In the genomic region with DNA sequence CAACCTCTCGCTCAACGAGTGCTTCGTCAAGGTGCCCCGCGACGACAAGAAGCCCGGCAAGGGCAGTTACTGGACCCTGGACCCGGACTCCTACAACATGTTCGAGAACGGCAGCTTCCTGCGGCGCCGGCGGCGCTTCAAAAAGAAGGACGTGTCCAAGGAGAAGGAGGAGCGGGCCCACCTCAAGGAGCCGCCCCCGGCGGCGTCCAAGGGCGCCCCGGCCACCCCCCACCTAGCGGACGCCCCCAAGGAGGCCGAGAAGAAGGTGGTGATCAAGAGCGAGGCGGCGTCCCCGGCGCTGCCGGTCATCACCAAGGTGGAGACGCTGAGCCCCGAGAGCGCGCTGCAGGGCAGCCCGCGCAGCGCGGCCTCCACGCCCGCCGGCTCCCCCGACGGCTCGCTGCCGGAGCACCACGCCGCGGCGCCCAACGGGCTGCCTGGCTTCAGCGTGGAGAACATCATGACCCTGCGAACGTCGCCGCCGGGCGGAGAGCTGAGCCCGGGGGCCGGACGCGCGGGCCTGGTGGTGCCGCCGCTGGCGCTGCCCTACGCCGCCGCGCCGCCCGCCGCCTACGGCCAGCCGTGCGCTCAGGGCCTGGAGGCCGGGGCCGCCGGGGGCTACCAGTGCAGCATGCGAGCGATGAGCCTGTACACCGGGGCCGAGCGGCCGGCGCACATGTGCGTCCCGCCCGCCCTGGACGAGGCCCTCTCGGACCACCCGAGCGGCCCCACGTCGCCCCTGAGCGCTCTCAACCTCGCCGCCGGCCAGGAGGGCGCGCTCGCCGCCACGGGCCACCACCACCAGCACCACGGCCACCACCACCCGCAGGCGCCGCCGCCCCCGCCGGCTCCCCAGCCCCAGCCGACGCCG, we compare ENCODE assay signal across 10 cellular contexts. TPM values are rescaled to one million over a fixed set of nuclear protein-coding genes. Genes with fewer than 3 reads are reported as not detected.
DNase-seq lines count a peak whose midpoint lies in the region; ATAC-seq and TF ChIP-seq lines count a peak whose summit lies in the region.
"Had no signal": no experiment of that assay in that cellular context is flagged by ENCODE, and none has a peak within 500 bp of the region (broad histone marks: within the 10 kb centered on the region; RNA-seq: fewer than 3 reads in every experiment).

No MANE protein-coding gene starts in this region.

- DNase-seq in ELR (ENCODE audit: low read depth) (peak; percentile 62), adipocyte (ENCODE audit: low read depth) (peak; percentile 75), left ventricle myocardium inferior (peak; percentile 54), sciatic nerve (ENCODE audit: low spot score) (peak; percentile 42), T-helper 2 cell (no peak), NCI-H226 (no peak), KG1 (lab: John Stamatoyannopoulos, UW) (no peak)
- DNase-seq: NCI-H1436 had no signal

- peak overlapping the region; percentile 87 for H3K9ac ChIP-seq in adipocyte (ENCODE audit: low read length)

- H3K27me3 ChIP-seq in adipocyte (replicated peaks; ENCODE audit: control insufficient read depth, insufficient read depth, low read length), result peaks cover 5% of the 10 kb centered on the region
- H3K27me3 ChIP-seq in left ventricle myocardium inferior (ENCODE audit: low read depth), result peaks cover 98% of the 10 kb centered on the region

- peak; percentile 18 for TF ChIP-seq CTCF in left ventricle myocardium inferior (IDR thresholded peaks at IDR 0.05; ENCODE audit: borderline replicate concordance)

- H3K4me1 ChIP-seq in adipocyte (ENCODE audit: control insufficient read depth, insufficient read depth, low read length), result peaks cover 25% of the 10 kb centered on the region
- peaks cover 36% of the 10 kb centered on the region for H3K4me1 ChIP-seq in left ventricle myocardium inferior

- intact Hi-C loops in left ventricle myocardium inferior (cut with micrococcal nuclease), result no loop called here
- intact Hi-C loops in sciatic nerve (cut with DNase I), result no loop called here

- no peaks in the 10 kb centered on the region for H3K9me3 ChIP-seq in adipocyte (ENCODE audit: control insufficient read depth, low read length)
- H3K9me3 ChIP-seq in left ventricle myocardium inferior (replicated peaks), result no peaks in the 10 kb centered on the region
- H3K9me3 ChIP-seq: prostate gland had no signal

- H3K36me3 ChIP-seq in adipocyte (ENCODE audit: control insufficient read depth, insufficient read depth, low read length, severe bottlenecking) (no peaks in the 10 kb centered on the region), left ventricle myocardium inferior (no peaks in the 10 kb centered on the region)
- H3K36me3 ChIP-seq: prostate gland had no signal

- H3K27ac ChIP-seq in left ventricle myocardium inferior (replicated peaks), result peak overlapping the region; percentile 86
- H3K27ac ChIP-seq: prostate gland had no signal

- no peak for ATAC-seq in sciatic nerve
- no peak for ATAC-seq in GM19023 (IDR thresholded peaks at IDR 0.05; ENCODE audit: unreplicated experiment)

- H3K4me3 ChIP-seq in adipocyte (ENCODE audit: low read length), result peak overlapping the region; percentile 81
- peak overlapping the region; percentile 69 for H3K4me3 ChIP-seq in left ventricle myocardium inferior

RNA-seq across cellular contexts. Expression of a gene that starts 1.3 kb away (rescaled TPM):
- total RNA-seq in left ventricle myocardium inferior (1.5 TPM), sciatic nerve (20.0 TPM)

RNA-seq across cellular contexts. Expression of a gene that starts 10.4 kb away (rescaled TPM):
- 0.38 TPM for total RNA-seq in left ventricle myocardium inferior
- 7.5 TPM for total RNA-seq in sciatic nerve

RNA-seq across cellular contexts. Expression of a gene that starts 12.9 kb away (rescaled TPM):
- total RNA-seq in left ventricle myocardium inferior (10.2 TPM), sciatic nerve (19.2 TPM)

RNA-seq across cellular contexts. Expression of a gene that starts 57.6 kb away (rescaled TPM):
- 0.33 TPM for total RNA-seq in left ventricle myocardium inferior
- 0.45 TPM for total RNA-seq in sciatic nerve

Comparison
In these comparisons a context has a peak if more than half of its experiments do, and no peak if none do; other contexts are left out.
1. DNase-seq: peak in ELR (single experiment), adipocyte (single experiment), left ventricle myocardium inferior (single experiment) and sciatic nerve (single experiment); none in T-helper 2 cell (0 of 5), NCI-H226 (single experiment) and KG1 (single experiment).